1 cellular context compared by ENCODE assay signal in genomic region chr19:18322759-18323460, GRCh38.
TF ChIP-seq lines count a peak whose summit lies in the region.

Gene LSM4, minus strand, starts transcription at chr19:18323076. Its CDS starts 56 bp downstream, at chr19:18323020.

TF ChIP-seq in K562, 482 proteins besides CTCF, POLR2A, EP300 and RAD21 (continued from another document and continues in another):
- TF ChIP-seq SUPT5H (IDR thresholded peaks at IDR 0.05) (peak; percentile 81), FOS (IDR thresholded peaks at IDR 0.05; ENCODE audit: extremely low read depth, insufficient read length) (peak; percentile 94), ETS1 (conservative IDR thresholded peaks at IDR 0.05; ENCODE audit: control insufficient read depth, low read depth, low read length) (peak; percentile 53; the same call in 1 of the 2 replicates), ZNF431 (CRISPR knock-in tag; IDR thresholded peaks at IDR 0.05) (no peak; the same call in 1 of the 2 replicates), ZBTB7A (IDR thresholded peaks at IDR 0.05; ENCODE audit: borderline replicate concordance, control insufficient read depth, low read depth, low read length) (peak; percentile 67; the same call in 1 of the 2 replicates), ZNF12 (CRISPR knock-in tag; IDR thresholded peaks at IDR 0.05) (no peak; the same call in 1 of the 2 replicates), RBM25 (IDR thresholded peaks at IDR 0.05; ENCODE audit: low read depth, low read length, severe bottlenecking) (peak; percentile 100), JUND (IDR thresholded peaks at IDR 0.05; ENCODE audit: borderline replicate concordance, low read depth, low read length) (peak; percentile 50; the same call in 1 of the 2 replicates), JUND (tag; IDR thresholded peaks at IDR 0.05; ENCODE audit: borderline replicate concordance, low read depth, low read length) (no peak; the same call in 2 of the 3 replicates), ERF (CRISPR knock-in tag; IDR thresholded peaks at IDR 0.05) (0 out of 2 replicates have a peak, but pooled peaks have one; percentile 8), ATF2 (CRISPR knock-in tag; IDR thresholded peaks at IDR 0.05) (no peak), RB1 (IDR thresholded peaks at IDR 0.05; ENCODE audit: low read depth) (peak; percentile 98), ZNF766 (CRISPR knock-in tag; conservative IDR thresholded peaks at IDR 0.05) (no peak), NFIX (CRISPR knock-in tag; IDR thresholded peaks at IDR 0.05; ENCODE audit: low read depth) (no peak), FUS (optimal IDR thresholded peaks at IDR 0.05; ENCODE audit: low read depth, low read length) (peak; percentile 60), KLF1 (tag; IDR thresholded peaks at IDR 0.05) (peak; percentile 36; the same call in 1 of the 2 replicates), YY1 (IDR thresholded peaks at IDR 0.05; ENCODE audit: borderline replicate concordance in 1 of 3, control insufficient read depth in 1 of 3, extremely low read depth in 1 of 3, insufficient read depth in 3 of 3, insufficient read length in 1 of 3, insufficient replicate concordance in 2 of 3, low read depth in 1 of 3, low read length in 2 of 3) (peak in 2 of 3 experiments; percentile 78 to 89), E2F4 (CRISPR knock-in tag; IDR thresholded peaks at IDR 0.05; ENCODE audit: low read depth) (peak; percentile 92), CTBP1 (IDR thresholded peaks at IDR 0.05; ENCODE audit: borderline replicate concordance) (peak; percentile 96), HMGN3 (IDR thresholded peaks at IDR 0.05; ENCODE audit: borderline replicate concordance, extremely low read depth, insufficient read length, low read depth, low read length) (peak; percentile 83), BDP1 (IDR thresholded peaks at IDR 0.05; ENCODE audit: insufficient read depth, insufficient read length) (no peak), ATF7 (IDR thresholded peaks at IDR 0.05) (peak; percentile 82), MAX (CRISPR knock-in tag; IDR thresholded peaks at IDR 0.05) (peak; percentile 80), REST (CRISPR knock-in tag; IDR thresholded peaks at IDR 0.05; ENCODE audit: low read depth) (no peak), ZBTB34 (CRISPR knock-in tag; IDR thresholded peaks at IDR 0.05) (0 out of 2 replicates have a peak, but pooled peaks have one; percentile 23), MBD2 (IDR thresholded peaks at IDR 0.05; ENCODE audit: borderline replicate concordance, low read depth) (peak; percentile 94), SRSF1 (IDR thresholded peaks at IDR 0.05; ENCODE audit: low read depth, low read length) (no peak), SAFB2 (IDR thresholded peaks at IDR 0.05; ENCODE audit: borderline replicate concordance, low read depth, low read length, severe bottlenecking) (no peak), ARID4B (CRISPR knock-in tag; IDR thresholded peaks at IDR 0.05) (peak; percentile 49; the same call in 1 of the 2 replicates), SIRT6 (IDR thresholded peaks at IDR 0.05; ENCODE audit: low read depth, low read length) (no peak), AFF4 (CRISPR knock-in tag; IDR thresholded peaks at IDR 0.05) (no peak), ZNF75A (CRISPR knock-in tag; IDR thresholded peaks at IDR 0.05) (0 out of 2 replicates have a peak, but pooled peaks have one; percentile 3), XRCC4 (IDR thresholded peaks at IDR 0.05; ENCODE audit: extremely low read depth, insufficient read depth, insufficient read length) (no peak), LEF1 (IDR thresholded peaks at IDR 0.05) (no peak), GATA2 (CRISPR knock-in tag; IDR thresholded peaks at IDR 0.05) (no peak), FIP1L1 (IDR thresholded peaks at IDR 0.05; ENCODE audit: low read depth, low read length, poor library complexity, severe bottlenecking) (peak; percentile 83), RBFOX2 (IDR thresholded peaks at IDR 0.05; ENCODE audit: low read depth, low read length) (peak; percentile 99), ZNF551 (CRISPR knock-in tag; IDR thresholded peaks at IDR 0.05) (no peak), POLR2B (IDR thresholded peaks at IDR 0.05; ENCODE audit: low read depth, partially characterized antibody) (peak; percentile 39), L3MBTL2 (IDR thresholded peaks at IDR 0.05) (peak; percentile 81), SOX6 (IDR thresholded peaks at IDR 0.05) (no peak; the same call in 1 of the 2 replicates), CREB1 (IDR thresholded peaks at IDR 0.05) (peak; percentile 68; the same call in 1 of the 2 replicates), CREB1 (CRISPR knock-in tag; IDR thresholded peaks at IDR 0.05) (peak; percentile 38; the same call in 1 of the 2 replicates), SP2 (IDR thresholded peaks at IDR 0.05; ENCODE audit: extremely low read depth, low read depth, low read length, poor library complexity, severe bottlenecking) (peak; percentile 82), FOXJ2 (tag; IDR thresholded peaks at IDR 0.05) (0 out of 2 replicates have a peak, but pooled peaks have one; percentile 9), MAZ (CRISPR knock-in tag; conservative IDR thresholded peaks at IDR 0.05 in 1 of 2, IDR thresholded peaks at IDR 0.05 in 1 of 2) (peak; percentile 62 to 92), KDM5B (IDR thresholded peaks at IDR 0.05; ENCODE audit: insufficient replicate concordance, low read depth, low read length) (peak; percentile 45), POLR2H (tag; IDR thresholded peaks at IDR 0.05; ENCODE audit: low read depth) (peak; percentile 56; the same call in 1 of the 2 replicates)
